ENCODE assay signal across 12 cellular contexts in the genomic region with DNA sequence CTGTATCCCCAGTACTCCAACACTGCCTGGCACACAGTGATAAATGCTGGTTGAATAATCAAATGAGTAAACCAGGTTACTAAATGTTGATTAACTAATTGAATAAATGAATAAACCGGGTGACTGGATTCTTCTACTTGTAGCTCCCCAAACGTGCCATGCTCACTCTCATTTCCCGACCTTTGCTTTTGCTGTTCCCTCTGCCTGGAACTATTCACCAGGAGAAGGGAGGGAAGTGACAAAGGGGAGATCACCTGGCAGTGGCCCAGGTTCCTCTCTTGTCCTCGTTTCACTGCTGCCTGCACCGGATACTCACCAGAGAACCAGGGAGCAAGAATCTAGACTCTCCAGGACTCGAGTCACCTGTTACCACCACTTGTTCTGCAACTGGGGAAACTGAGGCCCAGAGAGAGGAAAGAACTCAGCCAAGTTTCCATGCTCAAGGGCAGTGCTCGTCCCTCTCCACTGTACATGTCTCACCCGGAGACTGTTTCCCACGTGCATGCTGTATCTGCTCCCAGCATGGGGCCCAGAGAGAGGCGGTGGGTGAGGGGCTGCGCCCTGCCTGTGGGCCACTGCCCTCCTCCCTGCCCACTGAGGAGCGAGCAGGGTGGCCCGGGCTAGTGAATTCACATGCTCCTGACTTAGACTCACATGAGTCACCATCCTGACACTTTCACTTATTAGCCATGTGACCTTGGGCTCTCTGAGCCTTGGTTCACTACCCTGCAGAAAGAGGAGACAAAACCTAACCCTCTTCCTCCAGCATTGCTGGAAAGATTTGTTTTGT. TPM values are rescaled to one million over a fixed set of nuclear protein-coding genes. Genes with fewer than 3 reads are reported as not detected.
A peak's percentile ranks its signal among the peaks of the same experiment; 100 is the strongest.
DNase-seq lines count a peak whose midpoint lies in the region; ATAC-seq, FAIRE-seq and TF ChIP-seq lines count a peak whose summit lies in the region.
"Had no signal": no experiment of that assay in that cellular context is flagged by ENCODE, and none has a peak within 500 bp of the region (broad histone marks: within the 10 kb centered on the region; RNA-seq: fewer than 3 reads in every experiment).

No MANE protein-coding gene starts in this region.

- no peaks in the 10 kb centered on the region for H4K20me1 ChIP-seq in K562 (replicated peaks; ENCODE audit: control insufficient read depth, insufficient read depth, low read length)

- in situ Hi-C loops in K562 (cut with MboI): no loop called here

- TF ChIP-seq CTCF in BE2C (IDR thresholded peaks at IDR 0.05; ENCODE audit: low read depth, low read length): no peak
- TF ChIP-seq CTCF in K562 (IDR thresholded peaks at IDR 0.05 in 2 of 3, conservative IDR thresholded peaks at IDR 0.05 in 1 of 3; ENCODE audit: insufficient read depth in 2 of 3, low read depth in 1 of 3, low read length in 3 of 3): no peak
- no peak for TF ChIP-seq CTCF in left lung (IDR thresholded peaks at IDR 0.05)

- no peaks in the 10 kb centered on the region for H3K27me3 ChIP-seq in BE2C
- H3K27me3 ChIP-seq in K562 (ENCODE audit: control insufficient read depth in 2 of 2, insufficient read depth in 2 of 2, low read length in 2 of 2): peaks cover 0 to 16% of the 10 kb centered on the region in 2 experiments; a peak in 2 of 5 replicates
- peaks cover 0 to 47% of the 10 kb centered on the region in 2 donors for H3K27me3 ChIP-seq in left lung
- H3K27me3 ChIP-seq: cardiac muscle cell had no signal

- WGBS in K562 (ENCODE audit: insufficient coverage, low coverage, missing lambda C conversion rate): 15% methylated on average over 13 of the region's 13 CpGs

- H3K36me3 ChIP-seq in BE2C (no peaks in the 10 kb centered on the region), K562 (ENCODE audit: control insufficient read depth, insufficient read depth, low read length) (no peaks in the 10 kb centered on the region), left lung (no peaks in the 10 kb centered on the region)
- H3K36me3 ChIP-seq: cardiac muscle cell, tibial artery had no signal

- TF ChIP-seq POLR2A in K562 (conservative IDR thresholded peaks at IDR 0.05): no peak

- CTCF ChIA-PET in K562 (lab: Yijun Ruan, JAX; ENCODE audit: low intra/inter-chr PET ratio): no interaction called here

- no peaks in the 10 kb centered on the region for H3K79me2 ChIP-seq in K562 (ENCODE audit: control insufficient read depth, insufficient read depth, low read length)

- TF ChIP-seq RAD21 in K562 (CRISPR knock-in tag; conservative IDR thresholded peaks at IDR 0.05 in 1 of 2, IDR thresholded peaks at IDR 0.05 in 1 of 2): no peak

- no peak overlapping the region for H3K27ac ChIP-seq in K562 (ENCODE audit: extremely low read depth, low read depth, low read length)
- H3K27ac ChIP-seq in left lung: no peak overlapping the region
- H3K27ac ChIP-seq: cardiac muscle cell, tibial artery had no signal

- H3K4me2 ChIP-seq in K562 (ENCODE audit: insufficient read depth, low read length): peak overlapping the region; percentile 17; the same call in 1 of the 2 replicates

- peak overlapping the region; percentile 20; the same call in 1 of the 2 replicates for H2AFZ ChIP-seq in K562 (ENCODE audit: low read depth, low read length)

- H3K9ac ChIP-seq in K562 (ENCODE audit: insufficient read depth in 1 of 2, low read depth in 2 of 2, low read length in 2 of 2): peak overlapping the region in 1 of 2 experiments; percentile 11; a peak in 1 of 4 replicates

- H3K4me1 ChIP-seq in BE2C: 0 out of 2 replicates have a peak, but pooled peaks cover 4% of the 10 kb centered on the region
- peaks cover 8 to 15% of the 10 kb centered on the region in 2 experiments; a peak in 4 of 5 replicates for H3K4me1 ChIP-seq in K562 (replicated peaks in 1 of 2; ENCODE audit: control insufficient read depth in 2 of 2, insufficient read depth in 2 of 2, low read length in 2 of 2)
- H3K4me1 ChIP-seq in left lung: peaks cover 0 to 19% of the 10 kb centered on the region in 2 donors
- H3K4me1 ChIP-seq: Caco-2, tibial artery had no signal

- POLR2A ChIA-PET in K562 (lab: Yijun Ruan, JAX): interaction anchor here (1.2 kb wide), 1 partner anchor 10 kb away, joined by 3 read pairs; no protein-coding TSS in a partner anchor

- no peaks in the 10 kb centered on the region for H3K9me1 ChIP-seq in K562 (ENCODE audit: control insufficient read depth, insufficient read depth, low read length)

- H3K4me3 ChIP-seq in BE2C (ENCODE audit: low read depth, low read length) (no peak overlapping the region), K562 (no peak overlapping the region), left lung (no peak overlapping the region)
- H3K4me3 ChIP-seq: cardiac muscle cell, tibial artery had no signal

- peak; percentile 61 for FAIRE-seq in K562 (lab: Jason Lieb, UNC)

- no TSS peak for BruUV-seq in K562 (replicated peaks; lab: Mats Ljungman, UMichigan)

- H3K9me3 ChIP-seq in BE2C (no peaks in the 10 kb centered on the region), K562 (replicated peaks; ENCODE audit: control insufficient read depth, insufficient read depth, low read depth, low read length) (no peaks in the 10 kb centered on the region), left lung (no peaks in the 10 kb centered on the region)
- H3K9me3 ChIP-seq: Caco-2, tibial artery had no signal

- intact Hi-C loops in K562 (cut with micrococcal nuclease): no loop called here
- intact Hi-C loops in left lung (cut with DNase I): no loop called here

- ATAC-seq in K562 (peak; percentile 72), left lung (peak; percentile 91), HG03108 (IDR thresholded peaks at IDR 0.05; ENCODE audit: unreplicated experiment) (no peak)

- TF ChIP-seq EP300 in K562 (IDR thresholded peaks at IDR 0.05; ENCODE audit: low read length): no peak

- DNase-seq in BE2C (peak; percentile 26), Kasumi-1 (lab: John Stamatoyannopoulos, UW) (peak; percentile 21 to 23), K562 (ENCODE audit: extremely low read depth in 1 of 4, low spot score in 3 of 4) (peak in 1 of 4 experiments; percentile 28), left lung (peak in 1 of 2 donors; percentile 51), NCI-H1436 (lab: John Stamatoyannopoulos, UW) (no peak), NCI-H446 treated with DMSO at 0.1 percent for 48 hours (lab: John Stamatoyannopoulos, UW) (no peak), dedifferentiated amniotic fluid mesenchymal stem cell (ENCODE audit: extremely low spot score) (no peak)
- DNase-seq: activated CD4-positive, alpha-beta T cell treated with anti-CD3 and anti-CD28 coated beads, Interleukin-2, amount 10 ng/mL, durations not matched to agents 24 days and 14 days; Caco-2; tibial artery had no signal

TF ChIP-seq in K562, 482 proteins besides CTCF, POLR2A, EP300 and RAD21 (continues in another document):
- no peak for TF ChIP-seq HNRNPLL (IDR thresholded peaks at IDR 0.05; ENCODE audit: low read depth, low read length, poor library complexity, severe bottlenecking)
- no peak for TF ChIP-seq SMARCC2 (IDR thresholded peaks at IDR 0.05; ENCODE audit: low read depth)
- TF ChIP-seq, protein P1, sequence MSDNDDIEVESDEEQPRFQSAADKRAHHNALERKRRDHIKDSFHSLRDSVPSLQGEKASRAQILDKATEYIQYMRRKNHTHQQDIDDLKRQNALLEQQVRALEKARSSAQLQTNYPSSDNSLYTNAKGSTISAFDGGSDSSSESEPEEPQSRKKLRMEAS (CRISPR knock-in tag; IDR thresholded peaks at IDR 0.05): 0 out of 2 replicates have a peak, but pooled peaks have one; percentile 20

RNA-seq across cellular contexts. Expression of a gene that starts 17.7 kb away (rescaled TPM):
- 63.2 TPM for polyA plus RNA-seq in BE2C (2012; ENCODE audit: insufficient read depth, insufficient read length, low read depth)
- total RNA-seq in K562 (2011; cell fraction: chromatin; rRNA removed; ENCODE audit: low replicate concordance): 66.1 and 98.7 TPM in 2 replicates
- total RNA-seq in K562 (2011; cell fraction: nucleolus; rRNA removed): 83.4 and 96.9 TPM in 2 replicates
- 89.8 and 104 TPM in 2 replicates for total RNA-seq in K562 (2011; cell fraction: nucleoplasm; rRNA removed)
- 69.0 and 73.0 TPM in 2 replicates for total RNA-seq in K562 (2014; rRNA removed)
- total RNA-seq in K562 (2014; rRNA removed; fragmentation: Illumina TruSeq; extraction: Trizol): 73.8 and 75.5 TPM in 2 replicates
- 64.6 and 66.9 TPM in 2 replicates for total RNA-seq in K562 (2015; rRNA removed; fragmentation: Illumina TruSeq; extraction: Trizol)
- 69.7 and 76.4 TPM in 2 replicates for total RNA-seq in K562 (2021)
- polyA plus RNA-seq in K562 (2011; rRNA removed): 99.3 and 113 TPM in 2 replicates
- polyA plus RNA-seq in K562 (2011; cell fraction: cytosol; rRNA removed): 111 and 118 TPM in 2 replicates
- 125 and 132 TPM in 2 replicates for polyA plus RNA-seq in K562 (2011; cell fraction: nucleus; rRNA removed)
- polyA plus RNA-seq in K562 (2012): 66.6 and 90.2 TPM in 2 replicates
- 57.5 and 79.6 TPM in 2 replicates for polyA plus RNA-seq in K562 (2014; fragmentation: Illumina TruSeq; extraction: Trizol)
- 100 to 1,000 TPM; 235 to 253 TPM for polyA plus RNA-seq in K562 (2014; fragmentation: Nextera tagmentation; extraction: Ambion mirVana)
- polyA plus RNA-seq in K562 (2014; rRNA removed): 114 and 126 TPM in 2 replicates
- polyA minus RNA-seq in K562 (2011; rRNA and poly(A)+ RNA removed): 57.9 and 59.2 TPM in 2 replicates
- polyA minus RNA-seq in K562 (2011; cell fraction: cytosol; rRNA and poly(A)+ RNA removed): 20.4 and 32.0 TPM in 2 replicates
- 31.8 and 52.6 TPM in 2 replicates for polyA minus RNA-seq in K562 (2011; cell fraction: nucleus; rRNA and poly(A)+ RNA removed)
- 10 to 100 TPM; 37.9 to 40.6 TPM for total RNA-seq in left lung

RNA-seq across cellular contexts. Expression of a gene that starts 41.6 kb away (rescaled TPM):
- polyA plus RNA-seq in BE2C (2012; ENCODE audit: insufficient read depth, insufficient read length, low read depth): 1.5 TPM
- total RNA-seq in K562 (2011; cell fraction: chromatin; rRNA removed; ENCODE audit: low replicate concordance): 0.16 TPM in 1 of 2 replicates, not detected in the other
- total RNA-seq in K562 (2011; cell fraction: nucleolus; rRNA removed): 0.67 TPM in 1 of 2 replicates, not detected in the other
- 0.15 TPM in 1 of 2 replicates, not detected in the other for total RNA-seq in K562 (2011; cell fraction: nucleoplasm; rRNA removed)
- total RNA-seq in K562 (2014; rRNA removed): not detected in 2 replicates
- total RNA-seq in K562 (2014; rRNA removed; fragmentation: Illumina TruSeq; extraction: Trizol): not detected in 2 replicates
- not detected in 2 replicates for total RNA-seq in K562 (2015; rRNA removed; fragmentation: Illumina TruSeq; extraction: Trizol)
- not detected in 2 replicates for total RNA-seq in K562 (2021)
- polyA plus RNA-seq in K562 (2011; rRNA removed): not detected in 2 replicates
- 0.04 TPM in 1 of 2 replicates, not detected in the other for polyA plus RNA-seq in K562 (2011; cell fraction: cytosol; rRNA removed)
- polyA plus RNA-seq in K562 (2011; cell fraction: nucleus; rRNA removed): not detected in 2 replicates
- 0.07 TPM in 1 of 2 replicates, not detected in the other for polyA plus RNA-seq in K562 (2012)
- polyA plus RNA-seq in K562 (2014; fragmentation: Illumina TruSeq; extraction: Trizol): not detected in 2 replicates
- polyA plus RNA-seq in K562 (2014; fragmentation: Nextera tagmentation; extraction: Ambion mirVana): not detected
- not detected in 2 replicates for polyA plus RNA-seq in K562 (2014; rRNA removed)
- polyA minus RNA-seq in K562 (2011; rRNA and poly(A)+ RNA removed): not detected in 2 replicates
- not detected in 2 replicates for polyA minus RNA-seq in K562 (2011; cell fraction: cytosol; rRNA and poly(A)+ RNA removed)
- polyA minus RNA-seq in K562 (2011; cell fraction: nucleus; rRNA and poly(A)+ RNA removed): not detected in 2 replicates
- under 1 TPM; 0.37 to 0.38 TPM for total RNA-seq in left lung
- total RNA-seq: cardiac muscle cell had no signal
- polyA plus RNA-seq: cardiac muscle cell had no signal

Comparison
In these comparisons a context has a peak if more than half of its experiments do, and no peak if none do; other contexts are left out.
1. DNase-seq: peak in BE2C (single experiment) and Kasumi-1 (2 of 2); none in NCI-H1436 (single experiment), NCI-H446 treated with DMSO at 0.1 percent for 48 hours (single experiment) and dedifferentiated amniotic fluid mesenchymal stem cell (single experiment).